ENCODE assay signal across 8 cellular contexts in genomic region chr7:144854839-144855424, GRCh38. TPM values are rescaled to one million over a fixed set of nuclear protein-coding genes. Genes with fewer than 3 reads are reported as not detected.
DNase-seq lines count a peak whose midpoint lies in the region; ATAC-seq, FAIRE-seq and TF ChIP-seq lines count a peak whose summit lies in the region.

No MANE protein-coding gene starts in this region.

- TF ChIP-seq POLR2A in A549 (IDR thresholded peaks at IDR 0.05; ENCODE audit: low read length), result no peak

- H3K27me3 Mint-ChIP-seq in type B pancreatic cell, result no peaks in the 10 kb centered on the region

- no peak for FAIRE-seq in A549 (lab: Jason Lieb, UNC)

- H3K4me1 Mint-ChIP-seq in type B pancreatic cell (ENCODE audit: unreplicated experiment), result no peaks in the 10 kb centered on the region

- H3K4me3 Mint-ChIP-seq in type B pancreatic cell, result no peak overlapping the region

- POLR2A ChIA-PET in A549 (lab: Yijun Ruan, JAX), result interaction anchor here (1.0 kb wide), 1 partner anchor 19 kb away, joined by 3 read pairs; the partner anchor contains the start of gene TPK1

- no peak for TF ChIP-seq EP300 in A549 (IDR thresholded peaks at IDR 0.05)

- CTCF ChIA-PET in A549 (lab: Yijun Ruan, JAX), result interaction anchor here (0.7 to 2.0 kb wide), 6 partner anchors 11 to 116 kb away, joined by 3 to 11 read pairs (median 4); partner anchors contain the start of gene TPK1

- peak; percentile 68 for TF ChIP-seq RAD21 in A549 (conservative IDR thresholded peaks at IDR 0.05 in 1 of 2, IDR thresholded peaks at IDR 0.05 in 1 of 2)

- H3K27ac ChIP-seq in A549, result no peak overlapping the region

- H3K4me2 ChIP-seq in A549, result no peak overlapping the region

- no peaks in the 10 kb centered on the region for H3K36me3 Mint-ChIP-seq in type B pancreatic cell

- H3K27ac Mint-ChIP-seq in type B pancreatic cell, result no peak overlapping the region

- H3K4me3 ChIP-seq in A549, result no peak overlapping the region
- H3K4me3 ChIP-seq in GM12875 (ENCODE audit: low read depth, low read length), result no peak overlapping the region

- WGBS in A549 (ENCODE audit: missing lambda C conversion rate), result 6% methylated on average over 3 of the region's 3 CpGs

- H3K9me3 Mint-ChIP-seq in type B pancreatic cell, result no peaks in the 10 kb centered on the region

- TF ChIP-seq CTCF in A549 (IDR thresholded peaks at IDR 0.05) (peak; percentile 62), GM12875 (IDR thresholded peaks at IDR 0.05; ENCODE audit: borderline replicate concordance, insufficient read depth, low read depth, low read length) (peak; percentile 34; the same call in 1 of the 2 replicates), type B pancreatic cell (conservative IDR thresholded peaks at IDR 0.05) (peak; percentile 78)

- H3K4me1 ChIP-seq in A549, result no peaks in the 10 kb centered on the region

- peak; percentile 43 to 77; a peak in 4 of 6 replicates for ATAC-seq in A549

- no peaks in the 10 kb centered on the region for H3K9me3 ChIP-seq in A549

- DNase-seq in A549 (ENCODE audit: low read depth in 1 of 2, low spot score in 1 of 2) (peak; percentile 35 to 52), NCI-H748 treated with DMSO at 0.1 percent for 48 hours (lab: John Stamatoyannopoulos, UW) (peak; percentile 51), fibroblast of peridontal ligament (ENCODE audit: extremely low read depth) (peak; percentile 35), type B pancreatic cell (ENCODE audit: extremely low spot score, unreplicated experiment) (no peak), dedifferentiated amniotic fluid mesenchymal stem cell (ENCODE audit: extremely low spot score) (no peak), hippocampal formation (lab: John Stamatoyannopoulos, UW) (no peak)
- no peak for DNase-seq in stimulated activated CD4-positive, alpha-beta T cell treated with anti-CD3 and anti-CD28 coated beads, Interleukin-4, amount 100 ng/mL, for 1 hour

TF ChIP-seq in A549, 52 proteins besides CTCF, POLR2A, EP300 and RAD21:
- TF ChIP-seq SMC3 (IDR thresholded peaks at IDR 0.05) (peak; percentile 52), ZC3H11A (IDR thresholded peaks at IDR 0.05) (no peak)

RNA-seq across cellular contexts. Expression of gene TPK1, which starts 19.1 kb away (rescaled TPM):
- 2.5 and 3.2 TPM in 2 replicates for polyA plus RNA-seq in A549 (2011; rRNA removed)
- 1.9 and 2.1 TPM in 2 replicates for polyA plus RNA-seq in A549 (2012; cell fraction: cytosol; rRNA removed)
- 0.61 and 0.70 TPM in 2 replicates for polyA plus RNA-seq in A549 (2012; cell fraction: nucleus; rRNA removed)
- 1.4 to 2.2 TPM (median 1.9 TPM) in 3 replicates for polyA plus RNA-seq in A549 (2017; fragmentation: RNase III; extraction: RNeasy Plus Mini Kit Qiagen cat#74134 plus additional on column Dnase treatment)
- polyA minus RNA-seq in A549 (2011; rRNA and poly(A)+ RNA removed), result 4.6 and 5.9 TPM in 2 replicates
- total RNA-seq in type B pancreatic cell (ENCODE audit: low replicate concordance), result 2.5 and 3.2 TPM in 2 replicates

Comparison
In these comparisons a context has a peak if more than half of its experiments do, and no peak if none do; other contexts are left out.
1. DNase-seq: peak in A549 (2 of 2), NCI-H748 treated with DMSO at 0.1 percent for 48 hours (single experiment) and fibroblast of peridontal ligament (single experiment); none in type B pancreatic cell (single experiment), dedifferentiated amniotic fluid mesenchymal stem cell (single experiment), stimulated activated CD4-positive, alpha-beta T cell treated with anti-CD3 and anti-CD28 coated beads, Interleukin-4, amount 100 ng/mL, for 1 hour (single experiment) and hippocampal formation (0 of 2).
2. Peak in every context shown above with its lines, with median percentiles within 50 percentile points of each other: CTCF ChIP-seq.